In genomic region chr14:32200368-32201195, GRCh38 we compare ENCODE assay signal across 9 cellular contexts. TPM values are rescaled to one million over a fixed set of nuclear protein-coding genes. Genes with fewer than 3 reads are reported as not detected.
DNase-seq lines count a peak whose midpoint lies in the region; ATAC-seq and TF ChIP-seq lines count a peak whose summit lies in the region.
"Had no signal": no experiment of that assay in that cellular context is flagged by ENCODE, and none has a peak within 500 bp of the region (broad histone marks: within the 10 kb centered on the region; RNA-seq: fewer than 3 reads in every experiment).

No MANE protein-coding gene starts in this region.

- DNase-seq in GM12865 (ENCODE audit: low read depth), result peak; percentile 44
- no peak for DNase-seq in right lobe of liver
- DNase-seq in GM20000 (ENCODE audit: low spot score), result no peak

- peak overlapping the region; percentile 89 to 96 (median 91) for H3K27ac ChIP-seq in right lobe of liver
- no peak overlapping the region for H3K27ac ChIP-seq in urinary bladder (ENCODE audit: low read depth)

- H3K36me3 Mint-ChIP-seq in activated naive CD8-positive, alpha-beta T cell, result no peaks in the 10 kb centered on the region

- intact Hi-C loops in right lobe of liver (cut with DNase I), result no loop called here

- peaks cover 38% of the 10 kb centered on the region for H3K4me1 Mint-ChIP-seq in activated naive CD8-positive, alpha-beta T cell (ENCODE audit: low read depth)

- H3K4me1 ChIP-seq in right lobe of liver (peaks cover 0 to 10% (median 2%) of the 10 kb centered on the region in 4 donors), urinary bladder (ENCODE audit: insufficient read depth) (no peaks in the 10 kb centered on the region)

- peak overlapping the region; percentile 99 for H3K27ac Mint-ChIP-seq in activated naive CD8-positive, alpha-beta T cell

- no peaks in the 10 kb centered on the region for H3K9me3 ChIP-seq in right lobe of liver

- peak; percentile 29 for ATAC-seq in HG02973 (IDR thresholded peaks at IDR 0.05; ENCODE audit: unreplicated experiment)
- ATAC-seq in right lobe of liver, result no peak
- no peak for ATAC-seq in HG03196 (IDR thresholded peaks at IDR 0.05; ENCODE audit: unreplicated experiment)
- ATAC-seq in HG03159 (IDR thresholded peaks at IDR 0.05; ENCODE audit: unreplicated experiment), result no peak

- no peaks in the 10 kb centered on the region for H3K9me3 Mint-ChIP-seq in activated naive CD8-positive, alpha-beta T cell (ENCODE audit: low read depth)

- 5% methylated on average over 14 of the region's 14 CpGs for WGBS in right lobe of liver (ENCODE audit: insufficient coverage, low coverage, low lambda C conversion rate, missing lambda C conversion rate)
- WGBS in urinary bladder, result 12% methylated on average over 14 of the region's 14 CpGs

- no peak for TF ChIP-seq CTCF in GM12865 (IDR thresholded peaks at IDR 0.05; ENCODE audit: insufficient read depth, low read depth, low read length, missing control alignments)
- TF ChIP-seq CTCF in right lobe of liver (IDR thresholded peaks at IDR 0.05), result peak in 1 of 4 donors; percentile 10
- no peak for TF ChIP-seq CTCF in GM20000 (IDR thresholded peaks at IDR 0.05; ENCODE audit: extremely low read depth, missing control alignments)

- H3K27me3 Mint-ChIP-seq in activated naive CD8-positive, alpha-beta T cell, result peaks cover 4% of the 10 kb centered on the region

- H3K27me3 ChIP-seq in right lobe of liver, result no peaks in the 10 kb centered on the region

- TF ChIP-seq POLR2A in right lobe of liver (IDR thresholded peaks at IDR 0.05), result no peak

- H3K36me3 ChIP-seq in right lobe of liver (no peaks in the 10 kb centered on the region), urinary bladder (ENCODE audit: insufficient read depth) (no peaks in the 10 kb centered on the region)

- peak overlapping the region; percentile 92 for H3K4me3 Mint-ChIP-seq in activated naive CD8-positive, alpha-beta T cell

- H3K4me3 ChIP-seq in GM12865 (ENCODE audit: low read depth, low read length) (peak overlapping the region; percentile 69), right lobe of liver (peak overlapping the region; percentile 68 to 84 (median 72)), urinary bladder (ENCODE audit: low read depth, low read length) (peak overlapping the region; percentile 68)

RNA-seq across cellular contexts. Expression of gene RNU6-7, which starts 1.3 kb away (rescaled TPM):
- total RNA-seq in right lobe of liver (not detected), urinary bladder (not detected)
- polyA plus RNA-seq in urinary bladder, result not detected
- total RNA-seq: SK-MEL-5 had no signal

RNA-seq across cellular contexts. Expression of gene RNU6-8, which starts 2.5 kb away (rescaled TPM):
- total RNA-seq in right lobe of liver, result not detected
- not detected for total RNA-seq in urinary bladder
- polyA plus RNA-seq in urinary bladder, result not detected
- total RNA-seq: SK-MEL-5 had no signal
